8 cellular contexts compared by ENCODE assay signal in the genomic region with DNA sequence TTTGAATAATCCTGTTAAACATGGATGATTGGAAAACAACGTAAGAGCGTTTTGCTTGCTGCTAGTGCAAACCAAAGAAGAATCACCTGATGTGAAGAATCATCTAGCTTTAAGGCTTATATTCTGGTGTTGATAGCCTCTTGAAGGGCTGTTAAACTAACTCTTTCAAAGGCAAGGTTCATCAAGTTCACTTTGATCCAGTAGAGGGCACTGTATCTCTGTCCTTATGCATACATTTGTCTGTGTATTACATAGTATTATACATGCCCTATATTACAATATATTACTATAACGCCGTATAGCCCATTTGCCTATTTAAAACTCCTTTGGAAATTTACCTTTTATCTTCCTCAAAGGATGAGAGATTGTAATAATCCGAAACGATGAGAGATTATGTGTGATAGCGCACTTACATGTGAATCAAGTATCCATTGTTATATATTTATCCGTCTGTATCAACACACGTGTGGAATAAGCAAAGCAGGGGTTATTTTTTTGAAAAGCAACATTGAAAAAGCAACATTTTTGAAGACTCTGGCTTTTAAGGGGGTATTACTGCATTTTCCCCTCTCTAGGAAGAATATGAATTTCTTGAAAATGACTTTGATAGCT. TPM values are rescaled to one million over a fixed set of nuclear protein-coding genes. Genes with fewer than 3 reads are reported as not detected.
DNase-seq lines count a peak whose midpoint lies in the region; FAIRE-seq and TF ChIP-seq lines count a peak whose summit lies in the region.

No MANE protein-coding gene starts in this region.

- dilution Hi-C loops in keratinocyte (cut with MboI; ENCODE audit: extremely low pct_ligation_motif_present, low sequenced_read_pairs), result no loop called here

- H3K27ac ChIP-seq in adrenal gland (no peak overlapping the region), keratinocyte (ENCODE audit: control insufficient read depth, insufficient read depth, low read length) (no peak overlapping the region), transverse colon (no peak overlapping the region)

- no peaks in the 10 kb centered on the region for H3K79me2 ChIP-seq in keratinocyte (ENCODE audit: control insufficient read depth, insufficient read depth, low read length)

- 55 to 56% (median 55%) methylated on average over 9 of the region's 9 CpGs for WGBS in adrenal gland, 4 donors
- 51 to 61% methylated on average over 9 of the region's 9 CpGs for WGBS in transverse colon (ENCODE audit: low coverage in 1 of 2), 2 donors

- no peaks in the 10 kb centered on the region for H3K9me1 ChIP-seq in keratinocyte (ENCODE audit: control insufficient read depth, extremely low read depth, insufficient read depth, low read length)

- H3K4me2 ChIP-seq in keratinocyte (ENCODE audit: control insufficient read depth, extremely low read depth, insufficient read depth, low read depth, low read length), result no peak overlapping the region

- TF ChIP-seq CTCF in adrenal gland (IDR thresholded peaks at IDR 0.05), result peak; percentile 22 to 55 (median 44)
- peak in 2 of 3 experiments; percentile 41 to 48 for TF ChIP-seq CTCF in keratinocyte (optimal IDR thresholded peaks at IDR 0.05 in 1 of 3, IDR thresholded peaks at IDR 0.05 in 1 of 3, conservative IDR thresholded peaks at IDR 0.05 in 1 of 3; ENCODE audit: extremely low read depth in 1 of 3, insufficient read depth in 2 of 3, low read length in 3 of 3)
- TF ChIP-seq CTCF in transverse colon (IDR thresholded peaks at IDR 0.05), result peak; percentile 41 to 53 (median 47)

- H2AFZ ChIP-seq in keratinocyte (ENCODE audit: control insufficient read depth, low read length), result no peak overlapping the region

- TF ChIP-seq EP300 in transverse colon (IDR thresholded peaks at IDR 0.05; ENCODE audit: low read depth), result no peak

- intact Hi-C loops in adrenal gland (cut with DNase I) (no loop called here), transverse colon (cut with DNase I; ENCODE audit: low total_unique reads) (loop anchor here (5.0 kb wide), 1 partner anchor 490 kb away; no protein-coding TSS in a partner anchor)

- H3K27me3 ChIP-seq in adrenal gland (no peaks in the 10 kb centered on the region), keratinocyte (ENCODE audit: control insufficient read depth, extremely low read depth, insufficient read depth, low read length) (no peaks in the 10 kb centered on the region), transverse colon (peaks cover 17% of the 10 kb centered on the region)

- H3K36me3 ChIP-seq in adrenal gland (replicated peaks in 1 of 2) (no peaks in the 10 kb centered on the region), keratinocyte (ENCODE audit: control insufficient read depth in 2 of 2, extremely low read depth in 1 of 2, insufficient read depth in 2 of 2, low read length in 2 of 2) (no peaks in the 10 kb centered on the region), transverse colon (no peaks in the 10 kb centered on the region)

- H3K4me1 ChIP-seq in adrenal gland (replicated peaks in 1 of 2), result no peaks in the 10 kb centered on the region
- H3K4me1 ChIP-seq in keratinocyte (ENCODE audit: control insufficient read depth, extremely low read depth, insufficient read depth, low read length), result no peaks in the 10 kb centered on the region
- no peaks in the 10 kb centered on the region for H3K4me1 ChIP-seq in transverse colon

- DNase-seq in COLO829 (ENCODE audit: low spot score), result peak; percentile 54
- no peak for DNase-seq in H54 (ENCODE audit: insufficient read length, low spot score)
- DNase-seq in NCI-H345 (lab: John Stamatoyannopoulos, UW), result peak; percentile 22
- DNase-seq in adrenal gland, result no peak
- DNase-seq in keratinocyte (ENCODE audit: low read depth, low spot score), result peak; percentile 5
- no peak for DNase-seq in transverse colon
- no peak for DNase-seq in activated naive CD4-positive, alpha-beta T cell treated with Interleukin-2 at 50 U/mL for 16 hours
- DNase-seq in 8988T, result no peak

- FAIRE-seq in H54 (lab: Jason Lieb, UNC) (peak; percentile 75), keratinocyte (lab: Jason Lieb, UNC) (no peak)

- TF ChIP-seq POLR2A in H54 (IDR thresholded peaks at IDR 0.05; ENCODE audit: low read depth, low read length) (no peak), adrenal gland (IDR thresholded peaks at IDR 0.05) (no peak), transverse colon (IDR thresholded peaks at IDR 0.05) (no peak)

- H3K4me3 ChIP-seq in adrenal gland (no peak overlapping the region), keratinocyte (ENCODE audit: control insufficient read depth in 2 of 3, extremely low read depth in 1 of 3, insufficient read depth in 2 of 3, low read depth in 1 of 3, low read length in 3 of 3) (no peak overlapping the region), transverse colon (no peak overlapping the region)

- in situ Hi-C loops in transverse colon (cut with MboI; ENCODE audit: low pct_ligation_motif_present in 1 of 4, low pct_unique_long_range_greater_than_20kb in 1 of 4, low sequenced_read_pairs in 3 of 4), result loop anchor here in 3 of 4 donors (25.0 kb wide), 1 partner anchor 480 kb away; no protein-coding TSS in a partner anchor

- H3K9me3 ChIP-seq in adrenal gland (replicated peaks in 1 of 3) (no peaks in the 10 kb centered on the region), keratinocyte (ENCODE audit: control insufficient read depth, low read depth, low read length) (no peaks in the 10 kb centered on the region), transverse colon (peaks cover 0 to 5% of the 10 kb centered on the region in 2 donors)

- no peak overlapping the region for H3K9ac ChIP-seq in keratinocyte (ENCODE audit: control insufficient read depth, extremely low read depth, insufficient read depth, low read length)

- no peaks in the 10 kb centered on the region for H4K20me1 ChIP-seq in keratinocyte (ENCODE audit: control insufficient read depth, extremely low read depth, insufficient read depth, low read length)

RNA-seq across cellular contexts. Expression of a gene that starts 50.8 kb away (rescaled TPM):
- 1 to 10 TPM; 1.1 to 7.4 (median 5.4) TPM for total RNA-seq in adrenal gland
- polyA plus RNA-seq in adrenal gland, result 10 to 100 TPM in 1 of 3 donors, 1 to 10 TPM in 2; 2.7 to 13.6 (median 6.4) TPM
- polyA plus RNA-seq in keratinocyte, result 3.4 to 6.5 TPM (median 5.7 TPM) in 3 replicates
- polyA plus RNA-seq in keratinocyte (2011; ENCODE audit: low read depth), result 3.9 TPM
- 4.8 and 5.0 TPM in 2 replicates for polyA plus RNA-seq in keratinocyte (2011; cell fraction: cytosol; rRNA removed)
- polyA plus RNA-seq in keratinocyte (2011; cell fraction: nucleus; rRNA removed), result 2.2 and 2.5 TPM in 2 replicates
- polyA plus RNA-seq in keratinocyte (2012; ENCODE audit: low replicate concordance), result 4.1 and 6.1 TPM in 2 replicates
- 1.6 to 3.4 TPM (median 2.8 TPM) in 3 replicates for polyA minus RNA-seq in keratinocyte
- polyA minus RNA-seq in keratinocyte (2011; cell fraction: cytosol; rRNA and poly(A)+ RNA removed), result 2.5 TPM
- 0.63 and 0.85 TPM in 2 replicates for polyA minus RNA-seq in keratinocyte (2011; cell fraction: nucleus; rRNA and poly(A)+ RNA removed)
- total RNA-seq in transverse colon, result 1 to 10 TPM in 2 of 4 donors, not detected in 2; 1.2 to 2.5 TPM

Comparison
In these comparisons a context has a peak if more than half of its experiments do, and no peak if none do; other contexts are left out.
1. DNase-seq: peak in COLO829 (single experiment), NCI-H345 (single experiment) and keratinocyte (single experiment); none in H54 (single experiment), adrenal gland (0 of 7), transverse colon (single experiment), activated naive CD4-positive, alpha-beta T cell treated with Interleukin-2 at 50 U/mL for 16 hours (single experiment) and 8988T (single experiment).
2. Peak in every context shown above with its lines, with median percentiles within 50 percentile points of each other: CTCF ChIP-seq.